17 cellular contexts compared by ENCODE assay signal in the genomic region with DNA sequence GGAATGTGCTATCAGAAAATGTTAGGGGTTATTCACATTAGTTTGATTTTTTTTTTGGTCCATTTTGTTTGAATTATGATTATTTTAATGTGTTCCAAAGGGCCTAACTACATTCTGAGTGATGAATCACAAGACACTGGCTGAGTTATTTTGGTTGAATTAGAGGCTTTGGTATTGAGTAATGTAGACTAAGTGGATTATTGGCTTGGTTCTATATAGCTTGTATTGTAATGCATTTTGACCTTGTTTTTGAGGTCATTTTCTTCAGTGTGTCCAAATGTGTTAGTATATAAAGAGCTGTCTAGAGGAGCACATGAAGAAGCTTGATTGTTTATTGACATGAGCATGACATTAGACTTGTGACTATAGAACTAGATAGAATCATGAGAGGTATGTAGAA. TPM values are rescaled to one million over a fixed set of nuclear protein-coding genes. Genes with fewer than 3 reads are reported as not detected.
DNase-seq lines count a peak whose midpoint lies in the region; TF ChIP-seq lines count a peak whose summit lies in the region.
"Had no signal": no experiment of that assay in that cellular context is flagged by ENCODE, and none has a peak within 500 bp of the region (broad histone marks: within the 10 kb centered on the region; RNA-seq: fewer than 3 reads in every experiment).

No MANE protein-coding gene starts in this region.

- TF ChIP-seq POLR2A in NB4 (IDR thresholded peaks at IDR 0.05; ENCODE audit: extremely low read depth, insufficient read length), result no peak

- no peak overlapping the region for H2AFZ ChIP-seq in neural progenitor cell (replicated peaks)

- peaks cover 3% of the 10 kb centered on the region for H3K27me3 Mint-ChIP-seq in neural progenitor cell (ENCODE audit: insufficient read depth, low read depth)
- H3K27me3 Mint-ChIP-seq in activated T-helper 2 cell treated with anti-CD3 and anti-CD28 coated beads, Interferon-gamma antibody, Interleukin-2, Interleukin-4, amounts not matched to agents 10 μg/mL and 5 μg/mL and 100 μg/mL, durations not matched to agents 14 hours and 24 hours and 36 hours (ENCODE audit: low read depth), result no peaks in the 10 kb centered on the region
- H3K27me3 Mint-ChIP-seq: activated CD4-positive, alpha-beta T cell treated with anti-CD3 and anti-CD28 coated beads for 36 hours; activated naive CD8-positive, alpha-beta T cell treated with anti-CD3 and anti-CD28 coated beads, Interleukin-2, amount 10 ng/mL, durations not matched to agents 7 days and 5 days had no signal

- H3K4me1 ChIP-seq in neural progenitor cell, result peaks cover 22% of the 10 kb centered on the region

- no peaks in the 10 kb centered on the region for H3K9me3 ChIP-seq in neural progenitor cell (ENCODE audit: low read depth)
- H3K9me3 ChIP-seq: prostate gland had no signal

- no peak overlapping the region for H3K27ac Mint-ChIP-seq in neural progenitor cell
- no peak overlapping the region for H3K27ac Mint-ChIP-seq in activated T-helper 2 cell treated with anti-CD3 and anti-CD28 coated beads, Interferon-gamma antibody, Interleukin-2, Interleukin-4, amounts not matched to agents 10 μg/mL and 5 μg/mL and 100 μg/mL, durations not matched to agents 14 hours and 24 hours and 36 hours
- H3K27ac Mint-ChIP-seq: activated CD4-positive, alpha-beta T cell treated with anti-CD3 and anti-CD28 coated beads for 36 hours; activated naive CD8-positive, alpha-beta T cell treated with anti-CD3 and anti-CD28 coated beads, Interleukin-2, amount 10 ng/mL, durations not matched to agents 7 days and 5 days had no signal

- DNase-seq in EH (ENCODE audit: low read depth) (peak; percentile 51), NB4 (ENCODE audit: low read depth) (no peak), choroid plexus epithelial cell (ENCODE audit: low read depth) (peak; percentile 31), neural progenitor cell (ENCODE audit: low spot score) (no peak), RPMI8226 (no peak), SHP77 (lab: John Stamatoyannopoulos, UW) (no peak), NCI-H526 treated with DMSO at 0.1 percent for 48 hours (lab: John Stamatoyannopoulos, UW) (no peak)
- no peak for DNase-seq in activated T-helper 2 cell treated with anti-CD3 and anti-CD28 coated beads, Interferon-gamma antibody, Interleukin-2, Interleukin-4, amounts not matched to agents 10 μg/mL and 5 μg/mL and 100 μg/mL, durations not matched to agents 14 hours and 24 hours and 36 hours (ENCODE audit: low spot score)
- DNase-seq: activated CD4-positive, alpha-beta T cell treated with anti-CD3 and anti-CD28 coated beads for 36 hours; activated naive CD8-positive, alpha-beta T cell treated with anti-CD3 and anti-CD28 coated beads, Interleukin-2, amount 10 ng/mL, durations not matched to agents 7 days and 5 days; activated T-cell treated with anti-CD3 and anti-CD28 coated beads for 4 hours; DMS79 treated with DMSO at 0.1 percent for 48 hours; NCI-H2081; stimulated activated CD4-positive, alpha-beta T cell treated with anti-CD3 and anti-CD28 coated beads, Interleukin-15, amount 100 ng/mL, for 24 hours had no signal

- intact Hi-C loops in activated T-helper 2 cell treated with anti-CD3 and anti-CD28 coated beads, Interferon-gamma antibody, Interleukin-2, Interleukin-4, amounts not matched to agents 10 μg/mL and 5 μg/mL and 100 μg/mL, durations not matched to agents 14 hours and 24 hours and 36 hours (cut with micrococcal nuclease), result loop anchor here (5.0 to 10.0 kb wide), 4 partner anchors 276 to 1106 kb away; a partner anchor contains a TSS

- H3K27me3 ChIP-seq in neural progenitor cell, result no peaks in the 10 kb centered on the region

- no peaks in the 10 kb centered on the region for H3K9me3 Mint-ChIP-seq in neural progenitor cell
- no peaks in the 10 kb centered on the region for H3K9me3 Mint-ChIP-seq in activated T-helper 2 cell treated with anti-CD3 and anti-CD28 coated beads, Interferon-gamma antibody, Interleukin-2, Interleukin-4, amounts not matched to agents 10 μg/mL and 5 μg/mL and 100 μg/mL, durations not matched to agents 14 hours and 24 hours and 36 hours
- H3K9me3 Mint-ChIP-seq: activated naive CD8-positive, alpha-beta T cell treated with anti-CD3 and anti-CD28 coated beads, Interleukin-2, amount 10 ng/mL, durations not matched to agents 7 days and 5 days had no signal

- H3K27ac ChIP-seq in neural progenitor cell, result no peak overlapping the region
- H3K27ac ChIP-seq: C4-2B, KMS-11, prostate gland had no signal

- peaks cover 26% of the 10 kb centered on the region for H3K36me3 Mint-ChIP-seq in neural progenitor cell
- peaks cover 45% of the 10 kb centered on the region for H3K36me3 Mint-ChIP-seq in activated T-helper 2 cell treated with anti-CD3 and anti-CD28 coated beads, Interferon-gamma antibody, Interleukin-2, Interleukin-4, amounts not matched to agents 10 μg/mL and 5 μg/mL and 100 μg/mL, durations not matched to agents 14 hours and 24 hours and 36 hours (ENCODE audit: low read depth)

- peaks cover 29% of the 10 kb centered on the region for H3F3A ChIP-seq in neural progenitor cell (ENCODE audit: low read depth)

- H3K4me1 Mint-ChIP-seq in neural progenitor cell, result peaks cover 33% of the 10 kb centered on the region
- peaks cover 40% of the 10 kb centered on the region for H3K4me1 Mint-ChIP-seq in activated T-helper 2 cell treated with anti-CD3 and anti-CD28 coated beads, Interferon-gamma antibody, Interleukin-2, Interleukin-4, amounts not matched to agents 10 μg/mL and 5 μg/mL and 100 μg/mL, durations not matched to agents 14 hours and 24 hours and 36 hours (ENCODE audit: low read depth)

- H3K4me3 Mint-ChIP-seq in neural progenitor cell, result no peak overlapping the region
- H3K4me3 Mint-ChIP-seq in activated T-helper 2 cell treated with anti-CD3 and anti-CD28 coated beads, Interferon-gamma antibody, Interleukin-2, Interleukin-4, amounts not matched to agents 10 μg/mL and 5 μg/mL and 100 μg/mL, durations not matched to agents 14 hours and 24 hours and 36 hours (ENCODE audit: low read depth), result no peak overlapping the region
- H3K4me3 Mint-ChIP-seq: activated CD4-positive, alpha-beta T cell treated with anti-CD3 and anti-CD28 coated beads for 36 hours; activated naive CD8-positive, alpha-beta T cell treated with anti-CD3 and anti-CD28 coated beads, Interleukin-2, amount 10 ng/mL, durations not matched to agents 7 days and 5 days had no signal

- peak overlapping the region; percentile 93 for H3K4me2 ChIP-seq in neural progenitor cell
- H3K4me2 ChIP-seq: KMS-11 had no signal

- peaks cover 19% of the 10 kb centered on the region for H3K36me3 ChIP-seq in neural progenitor cell
- H3K36me3 ChIP-seq: prostate gland had no signal

- no peak overlapping the region for H3K9ac ChIP-seq in neural progenitor cell
- H3K9ac ChIP-seq: KMS-11 had no signal

- no peak for TF ChIP-seq CTCF in NB4 (IDR thresholded peaks at IDR 0.05; ENCODE audit: low read depth, low read length)
- TF ChIP-seq CTCF in choroid plexus epithelial cell (conservative IDR thresholded peaks at IDR 0.05; ENCODE audit: low read depth, low read length), result no peak
- no peak for TF ChIP-seq CTCF in neural progenitor cell (IDR thresholded peaks at IDR 0.05)

- peaks cover 80% of the 10 kb centered on the region for H4K20me1 ChIP-seq in neural progenitor cell (ENCODE audit: low read depth)

- H3K4me3 ChIP-seq in NB4 (ENCODE audit: low read depth, low read length) (peak overlapping the region; percentile 84), choroid plexus epithelial cell (ENCODE audit: low read depth, low read length) (no peak overlapping the region), neural progenitor cell (peak overlapping the region; percentile 96)
- H3K4me3 ChIP-seq: prostate gland had no signal

- peaks cover 84% of the 10 kb centered on the region for H3K79me2 ChIP-seq in neural progenitor cell (ENCODE audit: low read depth)

RNA-seq across cellular contexts. Expression of a gene that starts 3.4 kb away (rescaled TPM):
- total RNA-seq in neural progenitor cell (ENCODE audit: low replicate concordance), result 33.9 and 45.0 TPM in 2 replicates
- total RNA-seq in activated T-helper 2 cell treated with anti-CD3 and anti-CD28 coated beads, Interferon-gamma antibody, Interleukin-2, Interleukin-4, amounts not matched to agents 10 μg/mL and 5 μg/mL and 100 μg/mL, durations not matched to agents 14 hours and 24 hours and 36 hours, result 32.8 and 33.1 TPM in 2 replicates

Comparison
In these comparisons a context has a peak if more than half of its experiments do, and no peak if none do; other contexts are left out.
1. DNase-seq: peak in EH (single experiment) and choroid plexus epithelial cell (single experiment); none in NB4 (single experiment), neural progenitor cell (single experiment), RPMI8226 (single experiment), SHP77 (0 of 2), NCI-H526 treated with DMSO at 0.1 percent for 48 hours (single experiment) and activated T-helper 2 cell treated with anti-CD3 and anti-CD28 coated beads, Interferon-gamma antibody, Interleukin-2, Interleukin-4, amounts not matched to agents 10 μg/mL and 5 μg/mL and 100 μg/mL, durations not matched to agents 14 hours and 24 hours and 36 hours (single experiment).